9 cellular contexts compared by ENCODE assay signal in the genomic region with DNA sequence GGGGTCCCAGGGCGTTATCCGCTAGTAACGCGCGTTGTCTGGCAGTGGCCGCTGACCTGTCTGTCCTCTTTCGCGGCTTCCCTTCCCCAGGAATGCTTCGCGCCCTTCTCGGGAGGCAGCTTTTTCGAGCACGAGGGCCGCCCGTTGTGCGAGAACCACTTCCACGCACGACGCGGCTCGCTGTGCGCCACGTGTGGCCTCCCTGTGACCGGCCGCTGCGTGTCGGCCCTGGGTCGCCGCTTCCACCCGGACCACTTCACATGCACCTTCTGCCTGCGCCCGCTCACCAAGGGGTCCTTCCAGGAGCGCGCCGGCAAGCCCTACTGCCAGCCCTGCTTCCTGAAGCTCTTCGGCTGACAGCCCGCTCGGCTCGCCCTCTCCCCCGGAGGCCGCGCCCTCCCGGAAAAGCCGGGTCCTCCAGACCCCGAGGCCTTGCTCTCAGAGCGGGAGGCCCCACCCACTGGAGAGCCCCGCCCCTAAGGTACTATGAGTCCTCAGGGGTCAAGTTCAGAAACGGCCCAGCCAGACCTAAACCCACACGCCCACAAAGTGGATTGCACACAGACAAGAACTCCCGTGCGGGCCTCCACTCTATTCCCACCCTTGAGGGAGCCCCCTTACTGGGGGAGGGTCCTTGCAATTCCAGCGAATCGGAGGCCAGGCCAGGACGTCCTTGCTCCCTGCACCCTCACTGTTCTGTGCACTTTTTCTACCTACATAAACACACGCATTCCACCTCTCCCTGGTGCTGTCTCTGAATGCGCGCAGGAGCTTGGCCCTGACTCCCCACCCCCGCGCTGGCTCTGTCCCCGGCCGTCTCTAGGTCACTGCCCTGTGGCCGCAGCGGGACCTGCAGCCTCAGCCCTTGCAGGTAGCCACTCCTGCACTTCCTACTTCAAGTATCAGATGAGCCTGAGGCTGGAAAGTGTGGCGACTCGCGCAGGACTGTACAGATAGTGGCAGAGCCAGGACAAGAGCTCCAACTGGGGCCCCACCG.
DNase-seq lines count a peak whose midpoint lies in the region.
"Had no signal": no experiment of that assay in that cellular context is flagged by ENCODE, and none has a peak within 500 bp of the region (broad histone marks: within the 10 kb centered on the region; RNA-seq: fewer than 3 reads in every experiment).

No MANE protein-coding gene starts in this region.

- no peak overlapping the region for H3K27ac Mint-ChIP-seq in activated naive CD8-positive, alpha-beta T cell

- peaks cover 16% of the 10 kb centered on the region for H3K4me1 Mint-ChIP-seq in activated naive CD8-positive, alpha-beta T cell (ENCODE audit: low read depth)

- H3K4me1 ChIP-seq in mucosa of stomach (ENCODE audit: control insufficient read depth, insufficient read depth, low read length), result peaks cover 17% of the 10 kb centered on the region
- H3K4me1 ChIP-seq: A549 had no signal

- H3K4me3 ChIP-seq in mucosa of stomach (ENCODE audit: low read length), result peak overlapping the region; percentile 51
- H3K4me3 ChIP-seq: A549 had no signal

- H3K27me3 ChIP-seq in mucosa of stomach (ENCODE audit: control insufficient read depth, insufficient read depth, low read length), result no peaks in the 10 kb centered on the region

- H3K9me3 Mint-ChIP-seq in activated naive CD8-positive, alpha-beta T cell (ENCODE audit: low read depth), result no peaks in the 10 kb centered on the region

- peak overlapping the region; percentile 9 for H3K9ac ChIP-seq in mucosa of stomach (ENCODE audit: low read length)

- no peaks in the 10 kb centered on the region for H3K36me3 ChIP-seq in mucosa of stomach (ENCODE audit: control insufficient read depth, insufficient read depth, low read length)

- DNase-seq in NCI-H2029 (lab: John Stamatoyannopoulos, UW), result peak; percentile 42
- DNase-seq in NCI-H2029 treated with DMSO at 0.1 percent for 48 hours (lab: John Stamatoyannopoulos, UW), result no peak
- peak; percentile 39 to 47 for DNase-seq in Kasumi-1 (lab: John Stamatoyannopoulos, UW)
- no peak for DNase-seq in NCI-H2107 treated with DMSO at 0.1 percent for 48 hours (lab: John Stamatoyannopoulos, UW; ENCODE audit: unreplicated experiment)
- DNase-seq in NCI-H1694 (lab: John Stamatoyannopoulos, UW), result no peak
- DNase-seq in stimulated activated naive CD4-positive, alpha-beta T cell treated with Interleukin-2 at 50 U/mL for 16 hours (lab: John Stamatoyannopoulos, UW), result no peak

- H3K27me3 Mint-ChIP-seq in activated naive CD8-positive, alpha-beta T cell, result peaks cover under 1% of the 10 kb centered on the region

- no peaks in the 10 kb centered on the region for H3K36me3 Mint-ChIP-seq in activated naive CD8-positive, alpha-beta T cell

- H3K9me3 ChIP-seq in mucosa of stomach (ENCODE audit: control insufficient read depth, low read length), result no peaks in the 10 kb centered on the region
- H3K9me3 ChIP-seq: A549 had no signal

- peak overlapping the region; percentile 79 for H3K4me3 Mint-ChIP-seq in activated naive CD8-positive, alpha-beta T cell

Comparison
In these comparisons a context has a peak if more than half of its experiments do, and no peak if none do; other contexts are left out.
1. DNase-seq: peak in NCI-H2029 (single experiment) and Kasumi-1 (2 of 2); none in NCI-H2029 treated with DMSO at 0.1 percent for 48 hours (single experiment), NCI-H2107 treated with DMSO at 0.1 percent for 48 hours (single experiment), NCI-H1694 (single experiment) and stimulated activated naive CD4-positive, alpha-beta T cell treated with Interleukin-2 at 50 U/mL for 16 hours (single experiment).